1 cellular context compared by ENCODE assay signal in the genomic region with DNA sequence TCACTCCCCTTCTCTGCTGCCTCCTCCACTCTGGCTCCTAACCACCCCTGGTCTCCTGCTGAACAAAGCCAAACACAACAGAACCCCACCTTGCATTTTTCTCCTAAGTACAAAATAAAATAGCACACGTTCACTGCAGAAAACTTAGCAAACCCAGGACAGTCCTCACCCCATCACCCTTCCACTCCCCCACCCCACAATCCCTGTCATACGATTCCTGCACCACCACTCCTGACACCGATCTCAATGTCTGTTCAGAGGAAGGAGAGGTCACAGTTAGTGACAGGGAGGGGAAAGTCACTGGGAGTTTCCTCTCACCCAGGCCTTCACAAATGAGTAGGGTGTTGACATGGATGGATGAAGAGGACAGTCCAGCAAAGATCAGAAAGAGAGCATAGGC.
TF ChIP-seq lines count a peak whose summit lies in the region.

No MANE protein-coding gene starts in this region.

TF ChIP-seq in A549, 52 proteins besides CTCF, POLR2A, EP300 and RAD21:
- TF ChIP-seq, protein P1, sequence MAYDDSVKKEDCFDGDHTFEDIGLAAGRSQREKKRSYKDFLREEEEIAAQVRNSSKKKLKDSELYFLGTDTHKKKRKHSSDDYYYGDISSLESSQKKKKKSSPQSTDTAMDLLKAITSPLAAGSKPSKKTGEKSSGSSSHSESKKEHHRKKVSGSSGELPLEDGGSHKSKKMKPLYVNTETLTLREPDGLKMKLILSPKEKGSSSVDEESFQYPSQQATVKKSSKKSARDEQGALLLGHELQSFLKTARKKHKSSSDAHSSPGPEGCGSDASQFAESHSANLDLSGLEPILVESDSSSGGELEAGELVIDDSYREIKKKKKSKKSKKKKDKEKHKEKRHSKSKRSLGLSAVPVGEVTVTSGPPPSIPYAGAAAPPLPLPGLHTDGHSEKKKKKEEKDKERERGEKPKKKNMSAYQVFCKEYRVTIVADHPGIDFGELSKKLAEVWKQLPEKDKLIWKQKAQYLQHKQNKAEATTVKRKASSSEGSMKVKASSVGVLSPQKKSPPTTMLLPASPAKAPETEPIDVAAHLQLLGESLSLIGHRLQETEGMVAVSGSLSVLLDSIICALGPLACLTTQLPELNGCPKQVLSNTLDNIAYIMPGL (CRISPR knock-in tag; IDR thresholded peaks at IDR 0.05; ENCODE audit: borderline replicate concordance), result no peak
- TF ChIP-seq POLR2AphosphoS2 (conservative IDR thresholded peaks at IDR 0.05; ENCODE audit: low read length) (no peak), SREBF2 (IDR thresholded peaks at IDR 0.05) (no peak), FOSL2 (IDR thresholded peaks at IDR 0.05) (no peak), FOSL2 (CRISPR knock-in tag; IDR thresholded peaks at IDR 0.05) (no peak), ESRRA (IDR thresholded peaks at IDR 0.05; ENCODE audit: borderline replicate concordance, low read length) (no peak), ZFP36 (IDR thresholded peaks at IDR 0.05; ENCODE audit: borderline replicate concordance, partially characterized antibody) (no peak), TP53 (CRISPR knock-in tag; IDR thresholded peaks at IDR 0.05) (no peak), CHD2 (IDR thresholded peaks at IDR 0.05; ENCODE audit: low read length, partially characterized antibody) (no peak), RARB (CRISPR knock-in tag; IDR thresholded peaks at IDR 0.05) (no peak), FOXS1 (CRISPR knock-in tag; IDR thresholded peaks at IDR 0.05) (no peak), EHF (CRISPR knock-in tag; IDR thresholded peaks at IDR 0.05) (no peak), KDM1A (IDR thresholded peaks at IDR 0.05; ENCODE audit: low read depth) (no peak), HOXA7 (CRISPR knock-in tag; IDR thresholded peaks at IDR 0.05) (no peak)
- TF ChIP-seq, protein P2, sequence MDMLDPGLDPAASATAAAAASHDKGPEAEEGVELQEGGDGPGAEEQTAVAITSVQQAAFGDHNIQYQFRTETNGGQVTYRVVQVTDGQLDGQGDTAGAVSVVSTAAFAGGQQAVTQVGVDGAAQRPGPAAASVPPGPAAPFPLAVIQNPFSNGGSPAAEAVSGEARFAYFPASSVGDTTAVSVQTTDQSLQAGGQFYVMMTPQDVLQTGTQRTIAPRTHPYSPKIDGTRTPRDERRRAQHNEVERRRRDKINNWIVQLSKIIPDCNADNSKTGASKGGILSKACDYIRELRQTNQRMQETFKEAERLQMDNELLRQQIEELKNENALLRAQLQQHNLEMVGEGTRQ (IDR thresholded peaks at IDR 0.05), result no peak
- TF ChIP-seq, protein P3, sequence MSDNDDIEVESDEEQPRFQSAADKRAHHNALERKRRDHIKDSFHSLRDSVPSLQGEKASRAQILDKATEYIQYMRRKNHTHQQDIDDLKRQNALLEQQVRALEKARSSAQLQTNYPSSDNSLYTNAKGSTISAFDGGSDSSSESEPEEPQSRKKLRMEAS (IDR thresholded peaks at IDR 0.05), result no peak
- TF ChIP-seq, protein P4, sequence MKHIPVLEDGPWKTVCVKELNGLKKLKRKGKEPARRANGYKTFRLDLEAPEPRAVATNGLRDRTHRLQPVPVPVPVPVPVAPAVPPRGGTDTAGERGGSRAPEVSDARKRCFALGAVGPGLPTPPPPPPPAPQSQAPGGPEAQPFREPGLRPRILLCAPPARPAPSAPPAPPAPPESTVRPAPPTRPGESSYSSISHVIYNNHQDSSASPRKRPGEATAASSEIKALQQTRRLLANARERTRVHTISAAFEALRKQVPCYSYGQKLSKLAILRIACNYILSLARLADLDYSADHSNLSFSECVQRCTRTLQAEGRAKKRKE (CRISPR knock-in tag; IDR thresholded peaks at IDR 0.05; ENCODE audit: low read depth), result no peak
- TF ChIP-seq, protein P5, sequence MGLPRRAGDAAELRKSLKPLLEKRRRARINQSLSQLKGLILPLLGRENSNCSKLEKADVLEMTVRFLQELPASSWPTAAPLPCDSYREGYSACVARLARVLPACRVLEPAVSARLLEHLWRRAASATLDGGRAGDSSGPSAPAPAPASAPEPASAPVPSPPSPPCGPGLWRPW (IDR thresholded peaks at IDR 0.05), result no peak
